Comparison of ENCODE assay signal across 17 cellular contexts in genomic region chr2:181117176-181117925, GRCh38.
DNase-seq lines count a peak whose midpoint lies in the region; ATAC-seq and TF ChIP-seq lines count a peak whose summit lies in the region.
"Had no signal": no experiment of that assay in that cellular context is flagged by ENCODE, and none has a peak within 500 bp of the region (broad histone marks: within the 10 kb centered on the region; RNA-seq: fewer than 3 reads in every experiment).

No MANE protein-coding gene starts in this region.

- H3K4me3 Mint-ChIP-seq in endodermal cell = no peak overlapping the region

- no peak overlapping the region for H3K9ac ChIP-seq in endodermal cell (ENCODE audit: extremely low read depth, low read length, poor library complexity, severe bottlenecking)
- H3K9ac ChIP-seq: GM23248 had no signal

- H3K4me1 Mint-ChIP-seq in endodermal cell = peaks cover 12% of the 10 kb centered on the region

- H3K36me3 ChIP-seq in MG63 (no peaks in the 10 kb centered on the region), endodermal cell (ENCODE audit: control insufficient read depth, insufficient read depth, low read length) (no peaks in the 10 kb centered on the region)

- no peak overlapping the region for H3K27ac Mint-ChIP-seq in endodermal cell

- no peaks in the 10 kb centered on the region for H3K9me3 Mint-ChIP-seq in endodermal cell

- H3K9me3 ChIP-seq in MG63 (no peaks in the 10 kb centered on the region), endodermal cell (ENCODE audit: control insufficient read depth, low read length) (no peaks in the 10 kb centered on the region)

- H3K36me3 Mint-ChIP-seq in endodermal cell (ENCODE audit: low read depth) = no peaks in the 10 kb centered on the region

- H3K4me3 ChIP-seq in MG63 = no peak overlapping the region
- H3K4me3 ChIP-seq in endodermal cell (ENCODE audit: low read length) = no peak overlapping the region
- H3K4me3 ChIP-seq: GM23248, SK-N-MC had no signal

- no peak overlapping the region for H3K27ac ChIP-seq in endodermal cell (ENCODE audit: low read depth, low read length)
- H3K27ac ChIP-seq: GM23248, SK-N-MC had no signal

- no peaks in the 10 kb centered on the region for H3K27me3 ChIP-seq in MG63
- peaks cover 61% of the 10 kb centered on the region for H3K27me3 ChIP-seq in endodermal cell (ENCODE audit: control insufficient read depth, insufficient read depth, low read length, poor library complexity, severe bottlenecking)

- no peak for ATAC-seq in HG03521 (IDR thresholded peaks at IDR 0.05; ENCODE audit: unreplicated experiment)
- ATAC-seq: Panc1 had no signal

- peak; percentile 16 for DNase-seq in NCI-H1694 (lab: John Stamatoyannopoulos, UW)
- no peak for DNase-seq in NCI-H1694 treated with DMSO at 0.1 percent for 48 hours (lab: John Stamatoyannopoulos, UW)
- peak; percentile 46 for DNase-seq in D341Med (ENCODE audit: low spot score)
- DNase-seq in MG63 = peak; percentile 2
- DNase-seq in cerebellar cortex (ENCODE audit: low spot score) = peak; percentile 83
- no peak for DNase-seq in inferior parietal cortex (ENCODE audit: extremely low spot score)
- no peak for DNase-seq in endodermal cell
- DNase-seq: 8988T; CD4-positive, alpha-beta memory T cell; GF-D8; GM23248; MM.1S; NCI-H2029 treated with DMSO at 0.1 percent for 48 hours; NCI-H774 had no signal

- H3K4me1 ChIP-seq in endodermal cell (ENCODE audit: control insufficient read depth, insufficient read depth, low read length) = no peaks in the 10 kb centered on the region

- no peak for TF ChIP-seq CTCF in endodermal cell (conservative IDR thresholded peaks at IDR 0.05)

- H3K27me3 Mint-ChIP-seq in endodermal cell (ENCODE audit: insufficient read depth) = peaks cover 55% of the 10 kb centered on the region
- H3K27me3 Mint-ChIP-seq: CD4-positive, alpha-beta memory T cell had no signal

Comparison
In these comparisons a context has a peak if more than half of its experiments do, and no peak if none do; other contexts are left out.
1. DNase-seq: peak in NCI-H1694 (single experiment), D341Med (single experiment), MG63 (single experiment) and cerebellar cortex (single experiment); none in NCI-H1694 treated with DMSO at 0.1 percent for 48 hours (single experiment), inferior parietal cortex (single experiment) and endodermal cell (single experiment).